32 cellular contexts compared by ENCODE assay signal in the genomic region with DNA sequence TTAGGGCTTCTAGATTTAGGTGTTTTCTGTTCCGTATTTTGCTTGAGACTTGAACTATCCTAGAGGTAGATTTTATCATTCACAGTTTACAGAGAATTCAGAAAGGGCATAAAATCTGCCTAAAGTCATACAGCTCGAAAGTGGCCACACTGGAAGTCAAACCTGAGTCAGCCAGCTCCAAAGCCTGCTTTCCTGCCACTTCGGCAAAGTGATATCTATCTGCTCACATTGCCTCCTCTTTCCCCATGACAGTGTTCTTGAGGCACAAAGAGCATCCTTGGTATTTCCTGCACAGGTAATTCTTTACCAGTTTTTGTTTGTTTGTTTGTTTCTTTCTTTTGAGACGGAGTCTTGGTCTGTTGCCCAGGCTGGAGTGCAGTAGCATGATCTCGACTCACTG. TPM values are rescaled to one million over a fixed set of nuclear protein-coding genes. Genes with fewer than 3 reads are reported as not detected.
"Had no signal": no experiment of that assay in that cellular context is flagged by ENCODE, and none has a peak within 500 bp of the region (broad histone marks: within the 10 kb centered on the region; RNA-seq: fewer than 3 reads in every experiment).

No MANE protein-coding gene starts in this region.

- H3K9me3 ChIP-seq: MG63, SJSA1 had no signal

- H3K9me3 Mint-ChIP-seq: activated naive CD4-positive, alpha-beta T cell treated with anti-CD3 and anti-CD28 coated beads, Interleukin-2, amount 10 ng/mL, durations not matched to agents 7 days and 5 days; activated naive CD8-positive, alpha-beta T cell treated with anti-CD3 and anti-CD28 coated beads for 36 hours; activated T-helper 2 cell treated with anti-CD3 and anti-CD28 coated beads, Interferon-gamma antibody, Interleukin-2, Interleukin-4, amounts not matched to agents 10 μg/mL and 5 μg/mL and 100 μg/mL, durations not matched to agents 14 hours and 24 hours and 36 hours; T-helper 2 cell treated with Interferon-gamma antibody and Interleukin-4, amounts not matched to agents 5 μg/mL and 100 μg/mL, for 36 hours had no signal

- ATAC-seq: activated CD4-positive, CD25-positive, alpha-beta regulatory T cell treated with anti-CD3 and anti-CD28 coated beads, Interleukin-2, amount 50 U/mL, for 24 hours; SK-N-SH treated with all-trans-retinoic acid at 6 μM for 48 hours had no signal

- H3K36me3 ChIP-seq: brain microvascular endothelial cell, cardiac muscle cell, MG63, SJSA1 had no signal

- H3K4me1 Mint-ChIP-seq: activated naive CD4-positive, alpha-beta T cell treated with anti-CD3 and anti-CD28 coated beads, Interleukin-2, amount 10 ng/mL, durations not matched to agents 7 days and 5 days; activated naive CD8-positive, alpha-beta T cell treated with anti-CD3 and anti-CD28 coated beads for 36 hours had no signal

- H3K27ac Mint-ChIP-seq: activated naive CD4-positive, alpha-beta T cell treated with anti-CD3 and anti-CD28 coated beads, Interleukin-2, amount 10 ng/mL, durations not matched to agents 7 days and 5 days; activated naive CD8-positive, alpha-beta T cell treated with anti-CD3 and anti-CD28 coated beads for 36 hours; activated T-helper 2 cell treated with anti-CD3 and anti-CD28 coated beads, Interferon-gamma antibody, Interleukin-2, Interleukin-4, amounts not matched to agents 10 μg/mL and 5 μg/mL and 100 μg/mL, durations not matched to agents 14 hours and 24 hours and 36 hours; IgD-negative memory B cell; T-helper 2 cell treated with Interferon-gamma antibody and Interleukin-4, amounts not matched to agents 5 μg/mL and 100 μg/mL, for 36 hours had no signal

- H3K9ac ChIP-seq: KMS-11 had no signal

- H3K4me3 ChIP-seq: cardiac muscle cell, MG63, SJSA1 had no signal

- H3K27me3 ChIP-seq: brain microvascular endothelial cell, cardiac muscle cell, MG63, SJSA1 had no signal

- H3K36me3 Mint-ChIP-seq: activated naive CD4-positive, alpha-beta T cell treated with anti-CD3 and anti-CD28 coated beads, Interleukin-2, amount 10 ng/mL, durations not matched to agents 7 days and 5 days; activated naive CD8-positive, alpha-beta T cell treated with anti-CD3 and anti-CD28 coated beads for 36 hours; IgD-negative memory B cell had no signal

- H3K27ac ChIP-seq: brain microvascular endothelial cell, cardiac muscle cell, KMS-11, SJSA1 had no signal

- DNase-seq: activated CD4-positive, alpha-beta T cell treated with anti-CD3 and anti-CD28 coated beads for 4 hours; activated CD4-positive, alpha-beta T cell treated with anti-CD3 and anti-CD28 coated beads, Interleukin-2, amount 50 U/mL, for 4 hours; activated gamma-delta T cell treated with Interleukin-2 at 50 U/mL for 16 hours; activated naive CD4-positive, alpha-beta T cell treated with anti-CD3 and anti-CD28 coated beads, Interleukin-2, amount 10 ng/mL, durations not matched to agents 7 days and 5 days; activated naive CD8-positive, alpha-beta T cell treated with anti-CD3 and anti-CD28 coated beads for 36 hours; activated T-cell treated with anti-CD3 and anti-CD28 coated beads for 4 hours; activated T-cell treated with anti-CD3 and anti-CD28 coated beads, Interleukin-2, amount 50 U/mL, for 48 hours; brain microvascular endothelial cell; MG63; MV-4-11; NCI-H1092 treated with DMSO at 0.1 percent for 48 hours; NCI-H1417 treated with DMSO at 0.1 percent for 48 hours; NCI-H1694; NCI-H2029; NCI-H2107; NCI-H2171 treated with DMSO at 0.1 percent for 48 hours; NCI-H226; NCI-H526 treated with DMSO at 0.1 percent for 48 hours; NK-92 treated with Interleukin-12 subunit alpha and Interleukin-12 subunit beta, amount 100 ng/mL, for 24 hours; OCI-M1; SHP77; SW 1271 had no signal

- H3K4me3 Mint-ChIP-seq: activated naive CD4-positive, alpha-beta T cell treated with anti-CD3 and anti-CD28 coated beads, Interleukin-2, amount 10 ng/mL, durations not matched to agents 7 days and 5 days; activated naive CD8-positive, alpha-beta T cell treated with anti-CD3 and anti-CD28 coated beads for 36 hours; T-helper 2 cell treated with Interferon-gamma antibody and Interleukin-4, amounts not matched to agents 5 μg/mL and 100 μg/mL, for 36 hours had no signal

RNA-seq across cellular contexts. Expression of a gene that starts 19.4 kb away (rescaled TPM):
- total RNA-seq: activated naive CD8-positive, alpha-beta T cell treated with anti-CD3 and anti-CD28 coated beads for 36 hours; activated T-helper 2 cell treated with anti-CD3 and anti-CD28 coated beads, Interferon-gamma antibody, Interleukin-2, Interleukin-4, amounts not matched to agents 10 μg/mL and 5 μg/mL and 100 μg/mL, durations not matched to agents 14 hours and 24 hours and 36 hours; T-helper 1 cell treated with Interleukin-12 subunit alpha and Interleukin-12 subunit beta and Interleukin-4 antibody, amounts not matched to agents 30 ng/mL and 1 ng/mL, for 36 hours had no signal

RNA-seq across cellular contexts. Expression of a gene that starts 53.3 kb away (rescaled TPM):
- total RNA-seq: activated naive CD8-positive, alpha-beta T cell treated with anti-CD3 and anti-CD28 coated beads for 36 hours; activated T-helper 2 cell treated with anti-CD3 and anti-CD28 coated beads, Interferon-gamma antibody, Interleukin-2, Interleukin-4, amounts not matched to agents 10 μg/mL and 5 μg/mL and 100 μg/mL, durations not matched to agents 14 hours and 24 hours and 36 hours; NCI-H460; T-helper 1 cell treated with Interleukin-12 subunit alpha and Interleukin-12 subunit beta and Interleukin-4 antibody, amounts not matched to agents 30 ng/mL and 1 ng/mL, for 36 hours had no signal
